8 cellular contexts compared by ENCODE assay signal in the genomic region with DNA sequence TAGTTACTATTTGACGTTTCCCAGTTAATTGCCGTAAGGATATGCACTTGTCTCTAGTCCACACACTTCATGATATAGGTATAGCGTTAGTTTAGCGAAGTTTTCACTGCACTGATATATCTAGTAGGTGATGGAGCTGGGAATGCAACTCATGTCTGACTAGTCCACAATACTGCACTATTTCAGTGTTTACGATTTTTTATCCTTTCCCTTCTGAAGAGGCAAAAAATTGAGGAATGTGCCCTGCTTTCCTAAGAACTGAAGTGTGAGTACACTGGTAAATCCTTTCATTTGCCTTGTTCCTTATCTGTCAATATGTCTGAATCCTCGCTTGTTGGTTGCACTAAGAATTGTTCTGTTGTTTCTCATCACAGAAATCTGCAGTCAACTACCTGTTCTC. TPM values are rescaled to one million over a fixed set of nuclear protein-coding genes. Genes with fewer than 3 reads are reported as not detected.
A peak's percentile ranks its signal among the peaks of the same experiment; 100 is the strongest.
DNase-seq lines count a peak whose midpoint lies in the region; TF ChIP-seq lines count a peak whose summit lies in the region.

No MANE protein-coding gene starts in this region.

- H3K18ac ChIP-seq in trophoblast cell (ENCODE audit: low read length) = no peak overlapping the region

- no peak overlapping the region for H2BK120ac ChIP-seq in trophoblast cell (ENCODE audit: insufficient read depth, low read length, poor library complexity)

- no peak overlapping the region for H2BK5ac ChIP-seq in trophoblast cell (ENCODE audit: low read depth, low read length, poor library complexity)

- H3K14ac ChIP-seq in trophoblast cell (ENCODE audit: low read length) = no peak overlapping the region

- no peak overlapping the region for H4K91ac ChIP-seq in trophoblast cell (ENCODE audit: low read depth, low read length)

- H3K27ac ChIP-seq in esophagus (ENCODE audit: low read depth in 2 of 2, low read length in 1 of 2) = peak overlapping the region in 1 of 2 donors; percentile 89
- H3K27ac ChIP-seq in trophoblast cell (ENCODE audit: low read depth, low read length) = no peak overlapping the region

- H3K4ac ChIP-seq in trophoblast cell (ENCODE audit: low read depth, low read length) = no peak overlapping the region

- no peak overlapping the region for H2BK12ac ChIP-seq in trophoblast cell (ENCODE audit: low read length)

- H3K9ac ChIP-seq in ES-I3 (ENCODE audit: low read depth, low read length) (peak overlapping the region; percentile 69), trophoblast cell (ENCODE audit: low read length) (peak overlapping the region; percentile 70)

- no peak overlapping the region for H2AK5ac ChIP-seq in trophoblast cell (ENCODE audit: low read length)

- H3K23ac ChIP-seq in trophoblast cell (ENCODE audit: low read length) = no peak overlapping the region

- H3K36me3 ChIP-seq in ES-I3 (ENCODE audit: insufficient read depth, low read length) (peaks cover 21% of the 10 kb centered on the region), esophagus (ENCODE audit: control insufficient read depth in 2 of 2, insufficient read depth in 2 of 2, low read length in 1 of 2) (no peaks in the 10 kb centered on the region), trophoblast cell (ENCODE audit: control insufficient read depth in 1 of 2, insufficient read depth in 2 of 2, low read length in 2 of 2) (peaks cover 2 to 6% of the 10 kb centered on the region in 2 experiments)

- H3K4me1 ChIP-seq in ES-I3 (ENCODE audit: insufficient read depth, low read length) = no peaks in the 10 kb centered on the region; the same call in 1 of the 2 replicates
- no peaks in the 10 kb centered on the region for H3K4me1 ChIP-seq in esophagus (ENCODE audit: control insufficient read depth in 2 of 2, insufficient read depth in 2 of 2, low read length in 1 of 2)
- peaks cover 2 to 4% of the 10 kb centered on the region in 2 experiments for H3K4me1 ChIP-seq in trophoblast cell (ENCODE audit: control insufficient read depth in 1 of 2, insufficient read depth in 2 of 2, low read length in 2 of 2)

- H4K12ac ChIP-seq in trophoblast cell (ENCODE audit: low read depth, low read length) = no peak overlapping the region

- H3K4me2 ChIP-seq in trophoblast cell (ENCODE audit: low read length) = peak overlapping the region; percentile 56

- no peak overlapping the region for H2AFZ ChIP-seq in trophoblast cell (ENCODE audit: insufficient read depth, low read length, poor library complexity)

- DNase-seq in trophoblast cell (no peak), GM19240 (ENCODE audit: insufficient read length, low spot score) (no peak), epidermal melanocyte (ENCODE audit: insufficient read length, low spot score) (no peak), NCI-H1417 treated with DMSO at 0.1 percent for 48 hours (lab: John Stamatoyannopoulos, UW) (no peak)
- DNase-seq in activated CD4-positive, CD25-positive, alpha-beta regulatory T cell (lab: John Stamatoyannopoulos, UW) = no peak

- WGBS in esophagus, 2 donors = 31 to 54% methylated on average over 6 of the region's 6 CpGs
- no CpG with 5 or more reads among the region's 6 CpGs for WGBS in trophoblast cell (ENCODE audit: extremely low coverage, insufficient coverage, insufficient read length)

- peaks cover 6% of the 10 kb centered on the region for H3K79me2 ChIP-seq in trophoblast cell (ENCODE audit: control insufficient read depth, insufficient read depth, low read length, poor library complexity)

- H4K8ac ChIP-seq in trophoblast cell (ENCODE audit: low read depth, low read length) = no peak overlapping the region

- peaks cover 5% of the 10 kb centered on the region for H3K79me1 ChIP-seq in trophoblast cell (ENCODE audit: low read length)

- H3K9me3 ChIP-seq in ES-I3 (ENCODE audit: control insufficient read depth, insufficient read depth, low read length) (no peaks in the 10 kb centered on the region), esophagus (ENCODE audit: control insufficient read depth in 2 of 2, insufficient read depth in 1 of 2, low read depth in 1 of 2, low read length in 1 of 2) (no peaks in the 10 kb centered on the region), trophoblast cell (ENCODE audit: insufficient read depth, low read depth, low read length) (no peaks in the 10 kb centered on the region)

- H3K27me3 ChIP-seq in esophagus (ENCODE audit: control insufficient read depth in 1 of 2, insufficient read depth in 2 of 2, low read length in 2 of 2) (peaks cover 0 to 2% of the 10 kb centered on the region in 2 donors), trophoblast cell (ENCODE audit: insufficient read depth, low read length) (no peaks in the 10 kb centered on the region)

- H3K4me3 ChIP-seq in esophagus (ENCODE audit: low read depth in 1 of 2, low read length in 2 of 2) = peak overlapping the region; percentile 52 to 54
- no peak overlapping the region for H3K4me3 ChIP-seq in trophoblast cell (ENCODE audit: low read depth, low read length)

TF ChIP-seq in PFSK-1, 5 proteins besides CTCF, POLR2A, EP300 and RAD21:
- TF ChIP-seq POLR2AphosphoS5 (IDR thresholded peaks at IDR 0.05; ENCODE audit: low read depth, low read length) (0 out of 2 replicates have a peak, but pooled peaks have one; percentile 18), TAF1 (IDR thresholded peaks at IDR 0.05; ENCODE audit: borderline replicate concordance, insufficient read depth, low read length) (no peak)

RNA-seq across cellular contexts. Expression of a gene that starts 1.0 kb away (rescaled TPM):
- 508 TPM for polyA plus RNA-seq in PFSK-1 (2012; ENCODE audit: insufficient read length, low read depth)
- polyA plus RNA-seq in esophagus = 1,000 to 10,000 TPM; 2,702 to 2,895 TPM
- polyA plus RNA-seq in trophoblast cell (2013) = 2,211 and 2,301 TPM in 2 replicates

RNA-seq across cellular contexts. Expression of a gene that starts 5.8 kb away (rescaled TPM):
- polyA plus RNA-seq in PFSK-1 (2012; ENCODE audit: insufficient read length, low read depth) = 0.41 TPM
- polyA plus RNA-seq in esophagus = 1 to 10 TPM in 1 of 2 donors, under 1 TPM in 1; 0.55 to 1.1 TPM
- 6.4 and 7.8 TPM in 2 replicates for polyA plus RNA-seq in trophoblast cell (2013)

RNA-seq across cellular contexts. Expression of a gene that starts 15.9 kb away (rescaled TPM):
- 28.9 TPM for polyA plus RNA-seq in PFSK-1 (2012; ENCODE audit: insufficient read length, low read depth)
- polyA plus RNA-seq in esophagus = 10 to 100 TPM; 16.7 to 19.8 TPM
- 121 and 137 TPM in 2 replicates for polyA plus RNA-seq in trophoblast cell (2013)

RNA-seq across cellular contexts. Expression of a gene that starts 16.2 kb away (rescaled TPM):
- polyA plus RNA-seq in PFSK-1 (2012; ENCODE audit: insufficient read length, low read depth) = 38.9 TPM
- 10 to 100 TPM; 31.5 to 51.5 TPM for polyA plus RNA-seq in esophagus
- 63.1 and 66.0 TPM in 2 replicates for polyA plus RNA-seq in trophoblast cell (2013)

RNA-seq across cellular contexts. Expression of a gene that starts 43.3 kb away (rescaled TPM):
- polyA plus RNA-seq in PFSK-1 (2012; ENCODE audit: insufficient read length, low read depth) = 23.5 TPM
- 1 to 10 TPM; 4.3 to 9.8 TPM for polyA plus RNA-seq in esophagus
- 24.5 and 27.5 TPM in 2 replicates for polyA plus RNA-seq in trophoblast cell (2013)
